34 cellular contexts compared by ENCODE assay signal in genomic region chr20:2340823-2341222, GRCh38. TPM values are rescaled to one million over a fixed set of nuclear protein-coding genes. Genes with fewer than 3 reads are reported as not detected.
"Had no signal": no experiment of that assay in that cellular context is flagged by ENCODE, and none has a peak within 500 bp of the region (broad histone marks: within the 10 kb centered on the region; RNA-seq: fewer than 3 reads in every experiment).

No MANE protein-coding gene starts in this region.

- FAIRE-seq: astrocyte, bronchial epithelial cell had no signal

- H3K9me3 ChIP-seq: adrenal gland, MG63, SJCRH30 had no signal

- H3K36me3 ChIP-seq: adrenal gland, MG63, SJCRH30, WERI-Rb-1 had no signal

- H3K27ac ChIP-seq: adrenal gland, SJCRH30, SK-N-MC, WERI-Rb-1 had no signal

- ATAC-seq: activated CD8-positive, alpha-beta T cell treated with anti-CD3 and anti-CD28 coated beads for 36 hours; activated naive CD4-positive, alpha-beta T cell treated with anti-CD3 and anti-CD28 coated beads, Interleukin-2, amount 50 U/mL, for 72 hours; activated T-cell treated with anti-CD3 and anti-CD28 coated beads, Interleukin-2, amount 50 U/mL, for 4 hours; Panc1 had no signal

- H3K4me1 ChIP-seq: adrenal gland, SJCRH30 had no signal

- H3K4me3 ChIP-seq: adrenal gland, MG63, SJCRH30, SK-N-MC had no signal

- DNase-seq: activated CD4-positive, alpha-beta T cell treated with anti-CD3 and anti-CD28 coated beads for 1 hour; activated CD4-positive, alpha-beta T cell treated with anti-CD3 and anti-CD28 coated beads for 48 hours; activated CD4-positive, CD25-positive, alpha-beta regulatory T cell; activated CD8-positive, alpha-beta memory T cell treated with anti-CD3 and anti-CD28 coated beads, Interleukin-2, amount 50 U/mL, for 4 hours; activated CD8-positive, alpha-beta T cell treated with anti-CD3 and anti-CD28 coated beads for 36 hours; activated gamma-delta T cell treated with Interleukin-2 at 50 U/mL for 16 hours; activated naive CD4-positive, alpha-beta T cell treated with anti-CD3 and anti-CD28 coated beads for 36 hours; activated T-cell treated with anti-CD3 and anti-CD28 coated beads for 4 hours; activated T-cell treated with anti-CD3 and anti-CD28 coated beads, Interleukin-2, amount 50 U/mL, for 4 hours; adrenal gland; caudate nucleus; Kasumi-1; KG1; MG63; NCI-H1092; NCI-H1436 treated with DMSO at 0.1 percent for 48 hours; NCI-H1694 treated with DMSO at 0.1 percent for 48 hours; NCI-H2029; NCI-H345; NCI-H524 treated with DMSO at 0.1 percent for 48 hours; SHP77; SJCRH30; T1000; WERI-Rb-1 had no signal

- H3K27me3 ChIP-seq: adrenal gland, MG63, SJCRH30 had no signal

RNA-seq across cellular contexts. Expression of gene TGM6, which starts 39.9 kb away (rescaled TPM):
- total RNA-seq: activated CD8-positive, alpha-beta T cell treated with anti-CD3 and anti-CD28 coated beads for 36 hours; activated naive CD4-positive, alpha-beta T cell treated with anti-CD3 and anti-CD28 coated beads for 36 hours; activated naive CD4-positive, alpha-beta T cell treated with anti-CD3 and anti-CD28 coated beads, Interleukin-2, amount 50 U/mL, for 72 hours; activated T-cell treated with anti-CD3 and anti-CD28 coated beads, Interleukin-2, amount 50 U/mL, for 4 hours; activated T-helper 1 cell treated with anti-CD3 and anti-CD28 coated beads, Interleukin-12 subunit alpha, Interleukin-12 subunit beta, Interleukin-2, Interleukin-4 antibody, amounts not matched to agents 30 ng/mL and 10 ng/mL and 1 ng/mL, durations not matched to agents 14 hours and 24 hours and 36 hours; adrenal gland; astrocyte; bronchial epithelial cell; NCI-H460; RPMI7951; SJCRH30; T-helper 1 cell treated with Interleukin-12 subunit alpha and Interleukin-12 subunit beta and Interleukin-4 antibody, amounts not matched to agents 30 ng/mL and 1 ng/mL, for 36 hours; T-helper 2 cell treated with Interferon-gamma antibody and Interleukin-4, amounts not matched to agents 100 ng/mL and 5 ng/mL, for 36 hours had no signal
- polyA plus RNA-seq: adrenal gland had no signal

RNA-seq across cellular contexts. Expression of gene TGM3, which starts 45.0 kb away (rescaled TPM):
- total RNA-seq: activated CD8-positive, alpha-beta T cell treated with anti-CD3 and anti-CD28 coated beads for 36 hours; activated naive CD4-positive, alpha-beta T cell treated with anti-CD3 and anti-CD28 coated beads for 36 hours; activated T-helper 1 cell treated with anti-CD3 and anti-CD28 coated beads, Interleukin-12 subunit alpha, Interleukin-12 subunit beta, Interleukin-2, Interleukin-4 antibody, amounts not matched to agents 30 ng/mL and 10 ng/mL and 1 ng/mL, durations not matched to agents 14 hours and 24 hours and 36 hours; astrocyte; RPMI7951; SJCRH30; T-helper 1 cell treated with Interleukin-12 subunit alpha and Interleukin-12 subunit beta and Interleukin-4 antibody, amounts not matched to agents 30 ng/mL and 1 ng/mL, for 36 hours; T-helper 2 cell treated with Interferon-gamma antibody and Interleukin-4, amounts not matched to agents 100 ng/mL and 5 ng/mL, for 36 hours had no signal
